In the genomic region with DNA sequence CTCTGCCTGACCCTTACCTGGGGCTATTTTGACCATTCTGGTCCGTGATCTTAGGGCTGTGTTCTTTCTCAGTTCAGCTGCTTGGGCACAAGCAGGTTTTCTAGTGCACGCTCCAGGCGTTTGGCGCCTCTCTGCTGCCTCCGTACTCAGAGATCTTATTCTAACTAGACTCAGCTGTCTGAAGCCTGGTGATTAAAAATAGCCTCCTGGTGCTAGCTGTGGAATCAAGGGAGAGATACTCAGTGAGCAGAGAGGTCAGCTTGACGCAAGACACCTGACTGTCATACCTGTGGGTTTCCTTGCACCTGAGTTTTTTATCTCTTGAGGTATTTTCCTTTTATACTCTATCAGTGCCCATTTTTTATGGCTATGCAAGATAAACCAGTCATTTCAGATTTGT, we compare ENCODE assay signal across 12 cellular contexts.
DNase-seq lines count a peak whose midpoint lies in the region; ATAC-seq and TF ChIP-seq lines count a peak whose summit lies in the region.
"Had no signal": no experiment of that assay in that cellular context is flagged by ENCODE, and none has a peak within 500 bp of the region (broad histone marks: within the 10 kb centered on the region; RNA-seq: fewer than 3 reads in every experiment).

No MANE protein-coding gene starts in this region.

- DNase-seq in coronary artery (ENCODE audit: low spot score) (no peak), mesothelial cell of epicardium (ENCODE audit: low spot score in 2 of 2, unreplicated experiment in 2 of 2) (no peak), WERI-Rb-1 (no peak), PC-3 (no peak), immature natural killer cell (no peak)
- DNase-seq: activated CD4-positive, alpha-beta T cell treated with anti-CD3 and anti-CD28 coated beads for 36 hours; activated T-cell treated with anti-CD3 and anti-CD28 coated beads, Interleukin-2, amount 50 U/mL, for 1 hour; natural killer cell; NCI-H2107 had no signal

- ATAC-seq in PC-3 = no peak
- no peak for ATAC-seq in GM19463 (IDR thresholded peaks at IDR 0.05; ENCODE audit: unreplicated experiment)
- ATAC-seq: activated CD4-positive, alpha-beta T cell treated with anti-CD3 and anti-CD28 coated beads for 36 hours; natural killer cell had no signal

- H3K4me1 Mint-ChIP-seq in mesothelial cell of epicardium (peaks cover 56% of the 10 kb centered on the region), immature natural killer cell (peaks cover 38 to 86% of the 10 kb centered on the region in 2 donors)

- H3K4me3 Mint-ChIP-seq in mesothelial cell of epicardium = no peak overlapping the region
- no peak overlapping the region for H3K4me3 Mint-ChIP-seq in immature natural killer cell
- H3K4me3 Mint-ChIP-seq: activated CD4-positive, alpha-beta T cell treated with anti-CD3 and anti-CD28 coated beads for 36 hours; natural killer cell had no signal

- H4K20me1 ChIP-seq in PC-3 (ENCODE audit: low read length) = no peaks in the 10 kb centered on the region

- intact Hi-C loops in PC-3 (cut with micrococcal nuclease) = loop anchor here (10.0 kb wide), 2 partner anchors 90 to 210 kb away; no protein-coding TSS in a partner anchor

- H3K27me3 ChIP-seq in stomach smooth muscle (ENCODE audit: control insufficient read depth in 1 of 2, insufficient read depth in 2 of 2, low read length in 2 of 2) (no peaks in the 10 kb centered on the region), WERI-Rb-1 (ENCODE audit: insufficient read depth, low read depth, severe bottlenecking) (no peaks in the 10 kb centered on the region), PC-3 (ENCODE audit: low read length) (no peaks in the 10 kb centered on the region)

- TF ChIP-seq CTCF in coronary artery (IDR thresholded peaks at IDR 0.05) = no peak
- no peak for TF ChIP-seq CTCF in mesothelial cell of epicardium (IDR thresholded peaks at IDR 0.05; ENCODE audit: unreplicated experiment)
- TF ChIP-seq CTCF in WERI-Rb-1 (IDR thresholded peaks at IDR 0.05; ENCODE audit: low read depth, low read length) = no peak
- no peak for TF ChIP-seq CTCF in PC-3 (conservative IDR thresholded peaks at IDR 0.05; ENCODE audit: low read depth, low read length)

- CTCF ChIA-PET in PC-3 (lab: Charles Lee) = no interaction called here

- no peak overlapping the region for H3K4me2 ChIP-seq in PC-3 (ENCODE audit: low read length)

- no peaks in the 10 kb centered on the region for H3K79me2 ChIP-seq in PC-3 (ENCODE audit: low read length)

- H3F3A ChIP-seq in PC-3 (ENCODE audit: low read length, unreplicated experiment) = peaks cover 9% of the 10 kb centered on the region

- H3K27me3 Mint-ChIP-seq in mesothelial cell of epicardium (ENCODE audit: low read depth) (no peaks in the 10 kb centered on the region), immature natural killer cell (ENCODE audit: low read depth in 3 of 3) (peaks cover 0 to 2% (median 0%) of the 10 kb centered on the region in 3 donors)
- H3K27me3 Mint-ChIP-seq: activated CD4-positive, alpha-beta T cell treated with anti-CD3 and anti-CD28 coated beads for 36 hours had no signal

- H3K27ac Mint-ChIP-seq in mesothelial cell of epicardium (peak overlapping the region; percentile 85), immature natural killer cell (no peak overlapping the region)
- H3K27ac Mint-ChIP-seq: activated CD4-positive, alpha-beta T cell treated with anti-CD3 and anti-CD28 coated beads for 36 hours; natural killer cell had no signal

- H3K36me3 ChIP-seq in KOPT-K1 (ENCODE audit: insufficient read depth, low read length) (peaks cover 5% of the 10 kb centered on the region; the same call in 1 of the 2 replicates), stomach smooth muscle (ENCODE audit: control insufficient read depth in 2 of 2, insufficient read depth in 2 of 2, low read length in 2 of 2) (no peaks in the 10 kb centered on the region), WERI-Rb-1 (no peaks in the 10 kb centered on the region), PC-3 (ENCODE audit: low read depth, low read length) (no peaks in the 10 kb centered on the region)

- POLR2A ChIA-PET in PC-3 (lab: Charles Lee; ENCODE audit: unreplicated experiment) = no interaction called here

- peaks cover 6% of the 10 kb centered on the region for H3K36me3 Mint-ChIP-seq in mesothelial cell of epicardium
- peaks cover 0 to 15% (median 10%) of the 10 kb centered on the region in 3 donors for H3K36me3 Mint-ChIP-seq in immature natural killer cell
- H3K36me3 Mint-ChIP-seq: natural killer cell had no signal

- H3K9ac ChIP-seq in stomach smooth muscle (ENCODE audit: low read length in 2 of 2) = peak overlapping the region; percentile 71 to 80
- H3K9ac ChIP-seq in PC-3 (ENCODE audit: low read length) = no peak overlapping the region

- no peaks in the 10 kb centered on the region for H3K9me2 ChIP-seq in PC-3 (replicated peaks; ENCODE audit: low read length)

- H3K9me3 Mint-ChIP-seq in mesothelial cell of epicardium = no peaks in the 10 kb centered on the region
- no peaks in the 10 kb centered on the region for H3K9me3 Mint-ChIP-seq in immature natural killer cell
- H3K9me3 Mint-ChIP-seq: natural killer cell had no signal

- H2AFZ ChIP-seq in PC-3 (ENCODE audit: low read length) = no peak overlapping the region

- no peaks in the 10 kb centered on the region for H3K9me3 ChIP-seq in KOPT-K1 (ENCODE audit: insufficient read depth, low read length, poor library complexity, severe bottlenecking)
- no peaks in the 10 kb centered on the region for H3K9me3 ChIP-seq in stomach smooth muscle (ENCODE audit: control insufficient read depth in 2 of 2, low read length in 2 of 2)
- H3K9me3 ChIP-seq in WERI-Rb-1 (ENCODE audit: severe bottlenecking) = no peaks in the 10 kb centered on the region
- no peaks in the 10 kb centered on the region for H3K9me3 ChIP-seq in PC-3 (ENCODE audit: low read length)

- peak overlapping the region; percentile 97 for H3K27ac ChIP-seq in KOPT-K1 (ENCODE audit: low read depth, low read length, poor library complexity, severe bottlenecking)
- H3K27ac ChIP-seq in coronary artery = peak overlapping the region; percentile 67 to 90
- peak overlapping the region; percentile 91 for H3K27ac ChIP-seq in stomach smooth muscle (ENCODE audit: low read length)
- H3K27ac ChIP-seq in WERI-Rb-1 = no peak overlapping the region
- no peak overlapping the region for H3K27ac ChIP-seq in PC-3 (ENCODE audit: low read length)

- H3K4me3 ChIP-seq in coronary artery (peak overlapping the region; percentile 49), stomach smooth muscle (ENCODE audit: low read length in 2 of 2) (peak overlapping the region; percentile 54 to 66), WERI-Rb-1 (ENCODE audit: low read depth, low read length) (no peak overlapping the region), PC-3 (ENCODE audit: low read length) (no peak overlapping the region)

- H3K4me1 ChIP-seq in stomach smooth muscle (ENCODE audit: control insufficient read depth, insufficient read depth, low read length) (peaks cover 47% of the 10 kb centered on the region), PC-3 (ENCODE audit: insufficient read depth, low read length) (peaks cover 36% of the 10 kb centered on the region)

- no TSS peak for BruUV-seq in PC-3 (replicated peaks; lab: Mats Ljungman, UMichigan)

Comparison
In these comparisons a context has a peak if more than half of its experiments do, and no peak if none do; other contexts are left out.
1. H3K27ac ChIP-seq: peak in KOPT-K1 (single experiment), coronary artery (2 of 2) and stomach smooth muscle (single experiment); none in WERI-Rb-1 (single experiment) and PC-3 (single experiment).
2. H3K4me3 ChIP-seq: peak in coronary artery (single experiment) and stomach smooth muscle (2 of 2); none in WERI-Rb-1 (single experiment) and PC-3 (single experiment).